In the genomic region with DNA sequence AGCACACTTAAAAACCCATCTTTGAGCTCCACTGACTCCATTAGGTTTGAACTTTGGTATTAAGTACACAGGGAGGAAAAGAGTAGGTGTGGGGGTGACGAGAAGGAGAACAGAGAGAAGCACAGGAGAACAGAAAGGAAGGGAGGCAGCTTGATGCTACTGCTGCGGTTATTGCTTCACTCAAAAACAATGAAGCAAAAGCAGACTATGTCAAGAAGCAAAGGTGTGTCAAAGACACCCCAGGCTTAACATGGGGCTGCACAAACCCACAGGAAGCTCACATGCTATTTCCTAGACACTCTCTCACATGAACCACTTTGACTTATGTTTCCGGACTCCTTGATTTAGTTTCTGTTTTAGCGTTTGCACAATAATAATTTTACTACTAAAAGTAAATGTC, we compare ENCODE assay signal across 8 cellular contexts.
DNase-seq lines count a peak whose midpoint lies in the region; ATAC-seq and TF ChIP-seq lines count a peak whose summit lies in the region.

No MANE protein-coding gene starts in this region.

- no peak overlapping the region for H3K27ac ChIP-seq in testis

- no peaks in the 10 kb centered on the region for H3K4me1 ChIP-seq in testis

- TF ChIP-seq CTCF in testis (IDR thresholded peaks at IDR 0.05), result no peak

- ATAC-seq in GM19455 (IDR thresholded peaks at IDR 0.05; ENCODE audit: unreplicated experiment), result peak; percentile 98
- peak; percentile 98 for ATAC-seq in HG03520 (IDR thresholded peaks at IDR 0.05; ENCODE audit: unreplicated experiment)

- no peaks in the 10 kb centered on the region for H3K9me3 ChIP-seq in testis

- TF ChIP-seq POLR2A in testis (IDR thresholded peaks at IDR 0.05), result no peak

- intact Hi-C loops in testis (cut with DNase I; ENCODE audit: low total_unique reads), result no loop called here

- DNase-seq in activated T-cell treated with anti-CD3 and anti-CD28 coated beads for 1 hour (ENCODE audit: low read depth), result peak; percentile 31
- peak; percentile 20 to 64 for DNase-seq in stimulated activated CD4-positive, alpha-beta T cell treated with anti-CD3 and anti-CD28 coated beads, Interleukin-4, amount 100 ng/mL, for 4 hours
- DNase-seq in NCI-H1930 (lab: John Stamatoyannopoulos, UW), result no peak
- no peak for DNase-seq in NCI-H2107 (lab: John Stamatoyannopoulos, UW)
- no peak for DNase-seq in testis
- no peak for DNase-seq in DMS79 (lab: John Stamatoyannopoulos, UW)

- no peaks in the 10 kb centered on the region for H3K36me3 ChIP-seq in testis (ENCODE audit: low read depth, missing control alignments)

- no peak overlapping the region for H3K4me3 ChIP-seq in testis

- 70 to 78% methylated on average over 4 of the region's 4 CpGs for WGBS in testis, 2 donors

- H3K27me3 ChIP-seq in testis, result no peaks in the 10 kb centered on the region

Comparison
In these comparisons a context has a peak if more than half of its experiments do, and no peak if none do; other contexts are left out.
1. DNase-seq: peak in activated T-cell treated with anti-CD3 and anti-CD28 coated beads for 1 hour (single experiment) and stimulated activated CD4-positive, alpha-beta T cell treated with anti-CD3 and anti-CD28 coated beads, Interleukin-4, amount 100 ng/mL, for 4 hours (2 of 2); none in NCI-H1930 (0 of 2), NCI-H2107 (single experiment), testis (single experiment) and DMS79 (single experiment).